ENCODE assay signal across 8 cellular contexts in the genomic region with DNA sequence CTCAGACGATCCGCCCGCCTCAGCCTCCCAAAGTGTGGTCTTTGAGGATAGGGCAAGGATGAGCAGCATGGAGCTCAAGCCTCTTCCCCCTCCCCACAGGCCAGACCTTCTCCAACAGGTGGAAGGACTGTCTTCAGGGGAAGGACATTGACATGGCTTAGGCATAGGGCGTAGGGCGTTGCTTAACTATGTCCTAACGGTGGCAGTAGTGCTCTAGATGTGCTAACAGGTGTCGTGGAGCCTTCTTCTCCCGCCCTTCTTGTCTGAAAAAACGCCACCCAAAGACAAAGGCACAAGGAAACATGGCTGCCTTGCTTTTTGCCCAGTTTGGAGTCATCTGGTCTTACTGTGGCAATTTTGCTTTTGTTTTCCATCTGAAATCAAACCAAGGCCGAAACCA.
DNase-seq lines count a peak whose midpoint lies in the region; ATAC-seq and TF ChIP-seq lines count a peak whose summit lies in the region.

No MANE protein-coding gene starts in this region.

- no peaks in the 10 kb centered on the region for H3K27me3 Mint-ChIP-seq in natural killer cell treated with Interleukin-12 subunit alpha and Interleukin-12 subunit beta and Interleukin-15 and Interleukin-18, amount 100 ng/mL, for 72 hours
- H3K27me3 Mint-ChIP-seq in type B pancreatic cell: no peaks in the 10 kb centered on the region

- TF ChIP-seq POLR2A in erythroblast (IDR thresholded peaks at IDR 0.05; ENCODE audit: low read length): no peak

- H3K36me3 Mint-ChIP-seq in natural killer cell treated with Interleukin-12 subunit alpha and Interleukin-12 subunit beta and Interleukin-15 and Interleukin-18, amount 100 ng/mL, for 72 hours: no peaks in the 10 kb centered on the region
- H3K36me3 Mint-ChIP-seq in type B pancreatic cell: no peaks in the 10 kb centered on the region

- DNase-seq in amniotic stem cell (lab: John Stamatoyannopoulos, UW) (peak; percentile 2), erythroblast (lab: John Stamatoyannopoulos, UW) (no peak), cerebellum (ENCODE audit: low spot score) (no peak), type B pancreatic cell (ENCODE audit: extremely low spot score, unreplicated experiment) (no peak)
- DNase-seq in natural killer cell treated with Interleukin-12 subunit alpha and Interleukin-12 subunit beta and Interleukin-15 and Interleukin-18, amount 100 ng/mL, for 72 hours (ENCODE audit: low spot score): peak; percentile 77

- no peak for TF ChIP-seq CTCF in type B pancreatic cell (conservative IDR thresholded peaks at IDR 0.05)

- ATAC-seq in GM18502 (IDR thresholded peaks at IDR 0.05; ENCODE audit: poor library complexity, unreplicated experiment): peak; percentile 75
- peak; percentile 85 for ATAC-seq in HG03025 (IDR thresholded peaks at IDR 0.05; ENCODE audit: low FRiP score, unreplicated experiment)
- ATAC-seq in natural killer cell treated with Interleukin-12 subunit alpha and Interleukin-12 subunit beta and Interleukin-15 and Interleukin-18, amount 100 ng/mL, for 72 hours: peak in 1 of 2 donors; percentile 90
- no peak for ATAC-seq in GM21390 (IDR thresholded peaks at IDR 0.05; ENCODE audit: unreplicated experiment)

- no peak overlapping the region for H3K4me3 Mint-ChIP-seq in natural killer cell treated with Interleukin-12 subunit alpha and Interleukin-12 subunit beta and Interleukin-15 and Interleukin-18, amount 100 ng/mL, for 72 hours
- no peak overlapping the region for H3K4me3 Mint-ChIP-seq in type B pancreatic cell

- H3K27ac Mint-ChIP-seq in natural killer cell treated with Interleukin-12 subunit alpha and Interleukin-12 subunit beta and Interleukin-15 and Interleukin-18, amount 100 ng/mL, for 72 hours: peak overlapping the region in 1 of 2 donors; percentile 85
- H3K27ac Mint-ChIP-seq in type B pancreatic cell: no peak overlapping the region

- peaks cover 0 to 23% of the 10 kb centered on the region in 2 donors for H3K4me1 Mint-ChIP-seq in natural killer cell treated with Interleukin-12 subunit alpha and Interleukin-12 subunit beta and Interleukin-15 and Interleukin-18, amount 100 ng/mL, for 72 hours (ENCODE audit: low read depth in 2 of 2)
- no peaks in the 10 kb centered on the region for H3K4me1 Mint-ChIP-seq in type B pancreatic cell (ENCODE audit: unreplicated experiment)

- H3K9me3 Mint-ChIP-seq in natural killer cell treated with Interleukin-12 subunit alpha and Interleukin-12 subunit beta and Interleukin-15 and Interleukin-18, amount 100 ng/mL, for 72 hours: no peaks in the 10 kb centered on the region
- no peaks in the 10 kb centered on the region for H3K9me3 Mint-ChIP-seq in type B pancreatic cell

Comparison
In these comparisons a context has a peak if more than half of its experiments do, and no peak if none do; other contexts are left out.
1. DNase-seq: peak in amniotic stem cell (single experiment) and natural killer cell treated with Interleukin-12 subunit alpha and Interleukin-12 subunit beta and Interleukin-15 and Interleukin-18, amount 100 ng/mL, for 72 hours (single experiment); none in erythroblast (0 of 2), cerebellum (single experiment) and type B pancreatic cell (single experiment).